Comparison of ENCODE assay signal across 16 cellular contexts in genomic region chr1:180909005-180909414, GRCh38. TPM values are rescaled to one million over a fixed set of nuclear protein-coding genes. Genes with fewer than 3 reads are reported as not detected.
A peak's percentile ranks its signal among the peaks of the same experiment; 100 is the strongest.
DNase-seq lines count a peak whose midpoint lies in the region; ATAC-seq, FAIRE-seq and TF ChIP-seq lines count a peak whose summit lies in the region.
"Had no signal": no experiment of that assay in that cellular context is flagged by ENCODE, and none has a peak within 500 bp of the region (broad histone marks: within the 10 kb centered on the region; RNA-seq: fewer than 3 reads in every experiment).

No MANE protein-coding gene starts in this region.

- peaks cover 17% of the 10 kb centered on the region for H3K4me1 Mint-ChIP-seq in mesothelial cell of epicardium
- H3K4me1 Mint-ChIP-seq in activated CD4-positive, alpha-beta T cell treated with anti-CD3 and anti-CD28 coated beads, Interleukin-2, amount 10 ng/mL, durations not matched to agents 24 days and 14 days: peaks cover 15% of the 10 kb centered on the region

- H3K27ac ChIP-seq in OCI-LY3 (ENCODE audit: low read length) (peak overlapping the region; percentile 86), aorta (ENCODE audit: low read depth in 1 of 2, low read length in 2 of 2) (no peak overlapping the region)
- H3K27ac ChIP-seq: VCaP had no signal

- no peaks in the 10 kb centered on the region for H3K36me3 ChIP-seq in OCI-LY3 (replicated peaks; ENCODE audit: low read depth, low read length)
- H3K36me3 ChIP-seq in aorta (ENCODE audit: control insufficient read depth in 1 of 2, insufficient read depth in 2 of 2, low read length in 1 of 2): no peaks in the 10 kb centered on the region
- H3K36me3 ChIP-seq: BE2C had no signal

- peak overlapping the region; percentile 53; the same call in 1 of the 2 replicates for H3K9ac ChIP-seq in OCI-LY3 (ENCODE audit: low read length)

- no peak overlapping the region; the same call in 1 of the 2 replicates for H2AFZ ChIP-seq in OCI-LY3 (ENCODE audit: low read depth, low read length)

- H3K4me2 ChIP-seq in OCI-LY3 (ENCODE audit: low read length): peak overlapping the region; percentile 79

- TF ChIP-seq POLR2A in GM12892 (IDR thresholded peaks at IDR 0.05; ENCODE audit: low read depth, low read length): no peak

- H3K27me3 ChIP-seq in OCI-LY3 (ENCODE audit: low read depth, low read length) (0 out of 2 replicates have a peak, but pooled peaks cover 2% of the 10 kb centered on the region), aorta (ENCODE audit: control insufficient read depth in 1 of 2, insufficient read depth in 2 of 2, low read length in 1 of 2) (no peaks in the 10 kb centered on the region)
- H3K27me3 ChIP-seq: BE2C had no signal

- H3K27ac Mint-ChIP-seq in mesothelial cell of epicardium: no peak overlapping the region
- no peak overlapping the region for H3K27ac Mint-ChIP-seq in activated CD4-positive, alpha-beta T cell treated with anti-CD3 and anti-CD28 coated beads, Interleukin-2, amount 10 ng/mL, durations not matched to agents 24 days and 14 days
- H3K27ac Mint-ChIP-seq: H9; naive thymus-derived CD4-positive, alpha-beta T cell had no signal

- no peak overlapping the region for H3K4me3 Mint-ChIP-seq in mesothelial cell of epicardium
- no peak overlapping the region for H3K4me3 Mint-ChIP-seq in activated CD4-positive, alpha-beta T cell treated with anti-CD3 and anti-CD28 coated beads, Interleukin-2, amount 10 ng/mL, durations not matched to agents 24 days and 14 days
- H3K4me3 Mint-ChIP-seq: central memory CD8-positive, alpha-beta T cell; H9; naive thymus-derived CD4-positive, alpha-beta T cell had no signal

- H3K36me3 Mint-ChIP-seq in mesothelial cell of epicardium: no peaks in the 10 kb centered on the region
- no peaks in the 10 kb centered on the region for H3K36me3 Mint-ChIP-seq in activated CD4-positive, alpha-beta T cell treated with anti-CD3 and anti-CD28 coated beads, Interleukin-2, amount 10 ng/mL, durations not matched to agents 24 days and 14 days (ENCODE audit: low read depth)

- no peaks in the 10 kb centered on the region for H3K79me2 ChIP-seq in OCI-LY3 (ENCODE audit: low read length)

- no peaks in the 10 kb centered on the region for H4K20me1 ChIP-seq in OCI-LY3 (ENCODE audit: insufficient read depth, low read length)

- H3K4me1 ChIP-seq in OCI-LY3 (ENCODE audit: low read length) (peaks cover 68% of the 10 kb centered on the region), aorta (ENCODE audit: control insufficient read depth in 1 of 2, insufficient read depth in 2 of 2, low read length in 2 of 2) (no peaks in the 10 kb centered on the region)
- H3K4me1 ChIP-seq: BE2C had no signal

- ATAC-seq in GM19351 (IDR thresholded peaks at IDR 0.05; ENCODE audit: unreplicated experiment) (peak; percentile 42), HG02798 (IDR thresholded peaks at IDR 0.05; ENCODE audit: poor library complexity, unreplicated experiment) (peak; percentile 42), aorta (ENCODE audit: low FRiP score) (no peak)
- ATAC-seq: naive thymus-derived CD4-positive, alpha-beta T cell had no signal

- intact Hi-C loops in aorta (cut with DNase I): no loop called here
- intact Hi-C loops in activated CD4-positive, alpha-beta T cell treated with anti-CD3 and anti-CD28 coated beads, Interleukin-2, amount 10 ng/mL, durations not matched to agents 24 days and 14 days (cut with micrococcal nuclease): no loop called here

- peak overlapping the region; percentile 68 for H3K4me3 ChIP-seq in OCI-LY3 (ENCODE audit: low read length)
- no peak overlapping the region for H3K4me3 ChIP-seq in aorta (ENCODE audit: low read length in 2 of 2)

- no peaks in the 10 kb centered on the region for H3K9me3 ChIP-seq in OCI-LY3 (ENCODE audit: insufficient read depth, low read length)
- no peaks in the 10 kb centered on the region for H3K9me3 ChIP-seq in aorta (ENCODE audit: control insufficient read depth, low read length)
- H3K9me3 ChIP-seq: BE2C had no signal

- TF ChIP-seq CTCF in OCI-LY3 (IDR thresholded peaks at IDR 0.05; ENCODE audit: low read depth, low read length) (no peak), mesothelial cell of epicardium (IDR thresholded peaks at IDR 0.05; ENCODE audit: unreplicated experiment) (no peak)

- WGBS in aorta, 2 donors: 88 to 96% methylated on average over 3 of the region's 3 CpGs

- no peak for DNase-seq in GM12892 (ENCODE audit: insufficient read length)
- no peak for DNase-seq in aorta
- no peak for DNase-seq in stimulated activated CD4-positive, alpha-beta T cell treated with anti-CD3 and anti-CD28 coated beads, Interleukin-4, amount 100 ng/mL, for 24 hours
- DNase-seq in mesothelial cell of epicardium (ENCODE audit: low spot score in 2 of 2, unreplicated experiment in 2 of 2): no peak
- DNase-seq in activated CD4-positive, alpha-beta T cell treated with anti-CD3 and anti-CD28 coated beads, Interleukin-2, amount 10 ng/mL, durations not matched to agents 24 days and 14 days: no peak
- DNase-seq: BE2C, H9, Karpas-422, RPMI8226 had no signal

- no peaks in the 10 kb centered on the region for H3K27me3 Mint-ChIP-seq in mesothelial cell of epicardium (ENCODE audit: low read depth)
- H3K27me3 Mint-ChIP-seq in activated CD4-positive, alpha-beta T cell treated with anti-CD3 and anti-CD28 coated beads, Interleukin-2, amount 10 ng/mL, durations not matched to agents 24 days and 14 days: peaks cover 27% of the 10 kb centered on the region

- peak; percentile 68 for FAIRE-seq in GM12892 (lab: Jason Lieb, UNC)
- FAIRE-seq: islet of Langerhans had no signal

- H3K9me3 Mint-ChIP-seq in mesothelial cell of epicardium: no peaks in the 10 kb centered on the region
- no peaks in the 10 kb centered on the region for H3K9me3 Mint-ChIP-seq in activated CD4-positive, alpha-beta T cell treated with anti-CD3 and anti-CD28 coated beads, Interleukin-2, amount 10 ng/mL, durations not matched to agents 24 days and 14 days
- H3K9me3 Mint-ChIP-seq: central memory CD8-positive, alpha-beta T cell; H9 had no signal

RNA-seq across cellular contexts. Expression of gene KIAA1614, which starts 3.7 kb away (rescaled TPM):
- polyA plus RNA-seq in GM12892 (2012; ENCODE audit: missing spikeins): 0.40 TPM
- total RNA-seq in aorta: 10 to 100 TPM in 1 of 2 donors, 1 to 10 TPM in 1; 9.8 to 10.5 TPM
- polyA plus RNA-seq in aorta: 1 to 10 TPM; 4.3 to 8.1 TPM
- total RNA-seq in mesothelial cell of epicardium: 5.4 to 7.4 TPM (median 7.3 TPM) in 3 replicates
- 0.16 and 0.26 TPM in 2 replicates for total RNA-seq in activated CD4-positive, alpha-beta T cell treated with anti-CD3 and anti-CD28 coated beads, Interleukin-2, amount 10 ng/mL, durations not matched to agents 24 days and 14 days
